In the genomic region with DNA sequence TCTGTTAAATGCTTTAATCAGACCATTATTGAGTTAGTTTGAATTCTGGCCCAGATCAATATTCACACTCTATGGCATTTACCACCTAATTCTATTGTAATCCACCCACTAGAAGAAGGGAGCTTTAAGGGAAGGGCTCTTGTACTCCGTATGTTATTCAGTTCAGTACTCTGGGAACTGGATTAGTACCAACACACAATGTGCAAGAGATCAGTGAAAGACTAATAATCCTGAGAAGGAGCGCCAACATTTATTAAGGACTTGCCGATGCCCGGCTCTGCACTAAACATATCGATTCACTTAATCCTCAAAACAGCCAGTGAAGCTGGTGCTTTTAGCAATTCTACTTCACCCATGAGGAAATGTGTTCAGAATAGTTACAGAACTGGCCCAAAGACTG, we compare ENCODE assay signal across 22 cellular contexts.
A peak's percentile ranks its signal among the peaks of the same experiment; 100 is the strongest.
DNase-seq lines count a peak whose midpoint lies in the region; ATAC-seq, FAIRE-seq and TF ChIP-seq lines count a peak whose summit lies in the region.
"Had no signal": no experiment of that assay in that cellular context is flagged by ENCODE, and none has a peak within 500 bp of the region (broad histone marks: within the 10 kb centered on the region; RNA-seq: fewer than 3 reads in every experiment).

No MANE protein-coding gene starts in this region.

- peak overlapping the region; percentile 21 for H3K27ac Mint-ChIP-seq in T-helper 17 cell
- no peak overlapping the region for H3K27ac Mint-ChIP-seq in CD8-positive, alpha-beta T cell
- H3K27ac Mint-ChIP-seq: B cell, CD14-positive monocyte had no signal

- POLR2A ChIA-PET in RWPE1 (lab: Yijun Ruan, JAX; ENCODE audit: low non-redundant PET) = no interaction called here
- POLR2A ChIA-PET in CD8-positive, alpha-beta T cell (lab: Charles Lee) = no interaction called here

- intact Hi-C loops in CD8-positive, alpha-beta T cell (cut with DNase I, micrococcal nuclease) = no loop called here

- H3K4me1 Mint-ChIP-seq in T-helper 17 cell = peaks cover 11% of the 10 kb centered on the region
- H3K4me1 Mint-ChIP-seq in CD8-positive, alpha-beta T cell (ENCODE audit: low read depth) = no peaks in the 10 kb centered on the region

- peaks cover 3 to 7% of the 10 kb centered on the region in 2 donors for H3K36me3 ChIP-seq in stomach smooth muscle (ENCODE audit: control insufficient read depth in 2 of 2, insufficient read depth in 2 of 2, low read length in 2 of 2)
- H3K36me3 ChIP-seq in CD8-positive, alpha-beta T cell (ENCODE audit: insufficient read depth, low read length) = peaks cover 4% of the 10 kb centered on the region
- H3K36me3 ChIP-seq in H7 (replicated peaks; ENCODE audit: control insufficient read depth, insufficient read depth, low read length) = no peaks in the 10 kb centered on the region
- H3K36me3 ChIP-seq: HAP-1 had no signal

- H3K36me3 Mint-ChIP-seq in T-helper 17 cell (ENCODE audit: low read depth) = peaks cover 9% of the 10 kb centered on the region
- H3K36me3 Mint-ChIP-seq in CD8-positive, alpha-beta T cell = peaks cover 35% of the 10 kb centered on the region

- no peak for TF ChIP-seq CTCF in D721Med (IDR thresholded peaks at IDR 0.05; ENCODE audit: insufficient read depth, missing control alignments)
- no peak for TF ChIP-seq CTCF in RWPE1 (conservative IDR thresholded peaks at IDR 0.05; ENCODE audit: low read depth)
- TF ChIP-seq CTCF in CD8-positive, alpha-beta T cell (IDR thresholded peaks at IDR 0.05) = no peak

- H3K4me3 ChIP-seq in stomach smooth muscle (ENCODE audit: low read length in 2 of 2) (no peak overlapping the region), H7 (ENCODE audit: insufficient read depth, low read depth, low read length) (no peak overlapping the region)
- H3K4me3 ChIP-seq in CD8-positive, alpha-beta T cell (ENCODE audit: low read depth, low read length) = no peak overlapping the region
- H3K4me3 ChIP-seq: GM23248, HAP-1 had no signal

- no peaks in the 10 kb centered on the region for H3K4me1 ChIP-seq in stomach smooth muscle (ENCODE audit: control insufficient read depth, insufficient read depth, low read length)
- no peaks in the 10 kb centered on the region for H3K4me1 ChIP-seq in CD8-positive, alpha-beta T cell (ENCODE audit: insufficient read depth, low read length)
- H3K4me1 ChIP-seq: HAP-1 had no signal

- H3K27me3 Mint-ChIP-seq in T-helper 17 cell = no peaks in the 10 kb centered on the region
- H3K27me3 Mint-ChIP-seq in CD8-positive, alpha-beta T cell (ENCODE audit: low read depth) = no peaks in the 10 kb centered on the region
- H3K27me3 Mint-ChIP-seq: B cell had no signal

- peak; percentile 90 for FAIRE-seq in D721Med (lab: Jason Lieb, UNC)
- FAIRE-seq: A204.1, GM12891, HTR-8/SVneo had no signal

- CTCF ChIA-PET in RWPE1 (lab: Yijun Ruan, JAX) = no interaction called here
- CTCF ChIA-PET in CD8-positive, alpha-beta T cell (lab: Charles Lee) = no interaction called here

- no peaks in the 10 kb centered on the region for H3K27me3 ChIP-seq in stomach smooth muscle (ENCODE audit: control insufficient read depth in 1 of 2, insufficient read depth in 2 of 2, low read length in 2 of 2)
- no peaks in the 10 kb centered on the region for H3K27me3 ChIP-seq in CD8-positive, alpha-beta T cell (ENCODE audit: insufficient read depth, low read length)
- no peaks in the 10 kb centered on the region for H3K27me3 ChIP-seq in H7 (ENCODE audit: control insufficient read depth, insufficient read depth, low read length)

- DNase-seq in D721Med (ENCODE audit: insufficient read length, low spot score) = peak; percentile 14
- DNase-seq in T-helper 17 cell = no peak
- DNase-seq in fibroblast of peridontal ligament (ENCODE audit: extremely low read depth) = peak; percentile 6
- DNase-seq in RWPE1 (ENCODE audit: low spot score) = no peak
- no peak for DNase-seq in CD8-positive, alpha-beta T cell
- no peak for DNase-seq in H7
- DNase-seq: DMS79, GM23248, KG1, NCI-H1092 treated with DMSO at 0.1 percent for 48 hours, NCI-H146, NCI-H2029, NCI-H226, NCI-H510A treated with DMSO at 0.1 percent for 48 hours, Right ventricle myocardium superior had no signal

- H3K4me3 Mint-ChIP-seq in T-helper 17 cell = no peak overlapping the region
- H3K4me3 Mint-ChIP-seq in CD8-positive, alpha-beta T cell = no peak overlapping the region
- H3K4me3 Mint-ChIP-seq: B cell, CD14-positive monocyte had no signal

- H3K27ac ChIP-seq in stomach smooth muscle (ENCODE audit: low read length) (peak overlapping the region; percentile 13), RWPE1 (no peak overlapping the region)
- no peak overlapping the region for H3K27ac ChIP-seq in CD8-positive, alpha-beta T cell (ENCODE audit: low read depth, low read length)
- H3K27ac ChIP-seq: GM23248 had no signal

- H3K9me3 ChIP-seq in T-helper 17 cell (ENCODE audit: control insufficient read depth, low read length, poor library complexity, severe bottlenecking) (no peaks in the 10 kb centered on the region), stomach smooth muscle (ENCODE audit: control insufficient read depth in 2 of 2, low read length in 2 of 2) (no peaks in the 10 kb centered on the region)
- H3K9me3 ChIP-seq in CD8-positive, alpha-beta T cell (ENCODE audit: low read length) = no peaks in the 10 kb centered on the region
- H3K9me3 ChIP-seq: HAP-1 had no signal

- no peak for ATAC-seq in T-helper 17 cell
- no peak for ATAC-seq in CD8-positive, alpha-beta T cell

- no peak overlapping the region for H3K9ac ChIP-seq in stomach smooth muscle (ENCODE audit: low read length in 2 of 2)
- H3K9ac ChIP-seq: GM23248 had no signal

- no peaks in the 10 kb centered on the region for H3K9me3 Mint-ChIP-seq in CD8-positive, alpha-beta T cell
- H3K9me3 Mint-ChIP-seq: CD14-positive monocyte had no signal

Comparison
In these comparisons a context has a peak if more than half of its experiments do, and no peak if none do; other contexts are left out.
1. DNase-seq: peak in D721Med (single experiment) and fibroblast of peridontal ligament (single experiment); none in T-helper 17 cell (0 of 3), RWPE1 (single experiment), CD8-positive, alpha-beta T cell (0 of 7) and H7 (single experiment).